ENCODE assay signal across 10 cellular contexts in genomic region chr17:20516986-20517385, GRCh38. TPM values are rescaled to one million over a fixed set of nuclear protein-coding genes. Genes with fewer than 3 reads are reported as not detected.
"Had no signal": no experiment of that assay in that cellular context is flagged by ENCODE, and none has a peak within 500 bp of the region (broad histone marks: within the 10 kb centered on the region; RNA-seq: fewer than 3 reads in every experiment).

No MANE protein-coding gene starts in this region.

RNA-seq across cellular contexts. Expression of gene LGALS9B, which starts 49.6 kb away (rescaled TPM):
- total RNA-seq: activated B cell treated with CpG ODN at 0.5 μM for 24 hours; activated CD4-positive, alpha-beta memory T cell treated with anti-CD3 and anti-CD28 coated beads for 36 hours; activated CD4-positive, alpha-beta memory T cell treated with anti-CD3 and anti-CD28 coated beads, Interleukin-2, amount 10 ng/mL, durations not matched to agents 7 days and 5 days; activated CD4-positive, alpha-beta T cell treated with anti-CD3 and anti-CD28 coated beads for 36 hours; activated CD4-positive, alpha-beta T cell treated with anti-CD3 and anti-CD28 coated beads, Interleukin-2, amount 10 ng/mL, durations not matched to agents 24 days and 14 days; activated CD8-positive, alpha-beta memory T cell treated with anti-CD3 and anti-CD28 coated beads for 36 hours; activated CD8-positive, alpha-beta T cell treated with anti-CD3 and anti-CD28 coated beads for 36 hours; T-helper 1 cell treated with Interleukin-12 subunit alpha and Interleukin-12 subunit beta and Interleukin-4 antibody, amounts not matched to agents 30 ng/mL and 1 ng/mL, for 36 hours; T-helper 17 cell; WTC11 had no signal
